1 cellular context compared by ENCODE assay signal in the genomic region with DNA sequence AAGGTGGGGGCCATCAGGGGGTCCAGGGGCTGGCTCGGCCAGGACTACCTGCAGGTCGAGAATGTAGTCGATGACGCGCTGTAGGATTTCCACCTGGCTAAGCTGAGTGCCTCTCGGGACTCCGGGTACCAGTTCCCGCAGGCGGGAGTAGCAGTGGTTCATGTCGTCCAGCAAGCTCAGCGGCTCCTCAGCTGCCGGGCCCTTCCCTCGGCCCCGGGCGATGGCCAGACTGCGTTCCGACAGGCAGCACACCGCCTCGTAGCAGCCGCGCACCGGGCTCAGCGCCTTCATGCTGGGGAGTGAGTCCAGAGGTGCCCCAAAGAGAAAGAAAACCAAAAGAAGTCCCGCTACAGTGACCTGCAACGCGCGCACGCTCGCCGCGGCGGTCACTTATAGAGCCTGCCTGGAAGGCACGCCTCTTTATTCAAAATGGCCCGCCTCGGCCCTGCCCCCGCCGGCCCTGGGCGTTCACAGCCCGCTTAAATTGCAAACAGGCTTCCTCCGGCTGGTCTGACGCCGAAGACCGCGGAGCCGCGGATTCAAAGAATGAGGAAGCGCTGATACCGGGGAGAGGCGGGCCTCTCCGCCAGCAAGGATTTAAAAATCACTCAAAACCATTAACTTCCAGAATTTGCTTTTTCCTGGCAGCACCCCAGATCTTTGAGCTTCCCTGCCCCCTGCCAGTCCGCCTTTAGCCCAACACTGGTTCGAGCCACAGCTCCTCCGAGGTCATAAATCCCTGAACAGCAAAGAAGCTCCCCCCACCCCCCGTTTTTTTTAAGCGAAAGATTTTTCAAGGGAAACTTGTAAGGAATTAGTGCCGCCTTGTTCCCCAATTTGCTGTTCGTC.
TF ChIP-seq lines count a peak whose summit lies in the region.

A gene with protein sequence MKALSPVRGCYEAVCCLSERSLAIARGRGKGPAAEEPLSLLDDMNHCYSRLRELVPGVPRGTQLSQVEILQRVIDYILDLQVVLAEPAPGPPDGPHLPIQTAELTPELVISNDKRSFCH (minus strand): TSS at position 366 of the 849 bp plus-strand sequence. CDS start 75 bp downstream, at position 291.

TF ChIP-seq in HepG2, 621 proteins besides CTCF, POLR2A, EP300 and RAD21 (continued from another document and continues in another):
- TF ChIP-seq, protein P1, sequence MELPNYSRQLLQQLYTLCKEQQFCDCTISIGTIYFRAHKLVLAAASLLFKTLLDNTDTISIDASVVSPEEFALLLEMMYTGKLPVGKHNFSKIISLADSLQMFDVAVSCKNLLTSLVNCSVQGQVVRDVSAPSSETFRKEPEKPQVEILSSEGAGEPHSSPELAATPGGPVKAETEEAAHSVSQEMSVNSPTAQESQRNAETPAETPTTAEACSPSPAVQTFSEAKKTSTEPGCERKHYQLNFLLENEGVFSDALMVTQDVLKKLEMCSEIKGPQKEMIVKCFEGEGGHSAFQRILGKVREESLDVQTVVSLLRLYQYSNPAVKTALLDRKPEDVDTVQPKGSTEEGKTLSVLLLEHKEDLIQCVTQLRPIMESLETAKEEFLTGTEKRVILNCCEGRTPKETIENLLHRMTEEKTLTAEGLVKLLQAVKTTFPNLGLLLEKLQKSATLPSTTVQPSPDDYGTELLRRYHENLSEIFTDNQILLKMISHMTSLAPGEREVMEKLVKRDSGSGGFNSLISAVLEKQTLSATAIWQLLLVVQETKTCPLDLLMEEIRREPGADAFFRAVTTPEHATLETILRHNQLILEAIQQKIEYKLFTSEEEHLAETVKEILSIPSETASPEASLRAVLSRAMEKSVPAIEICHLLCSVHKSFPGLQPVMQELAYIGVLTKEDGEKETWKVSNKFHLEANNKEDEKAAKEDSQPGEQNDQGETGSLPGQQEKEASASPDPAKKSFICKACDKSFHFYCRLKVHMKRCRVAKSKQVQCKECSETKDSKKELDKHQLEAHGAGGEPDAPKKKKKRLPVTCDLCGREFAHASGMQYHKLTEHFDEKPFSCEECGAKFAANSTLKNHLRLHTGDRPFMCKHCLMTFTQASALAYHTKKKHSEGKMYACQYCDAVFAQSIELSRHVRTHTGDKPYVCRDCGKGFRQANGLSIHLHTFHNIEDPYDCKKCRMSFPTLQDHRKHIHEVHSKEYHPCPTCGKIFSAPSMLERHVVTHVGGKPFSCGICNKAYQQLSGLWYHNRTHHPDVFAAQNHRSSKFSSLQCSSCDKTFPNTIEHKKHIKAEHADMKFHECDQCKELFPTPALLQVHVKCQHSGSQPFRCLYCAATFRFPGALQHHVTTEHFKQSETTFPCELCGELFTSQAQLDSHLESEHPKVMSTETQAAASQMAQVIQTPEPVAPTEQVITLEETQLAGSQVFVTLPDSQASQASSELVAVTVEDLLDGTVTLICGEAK (IDR thresholded peaks at IDR 0.05), result no peak
- TF ChIP-seq, protein P1 (CRISPR knock-in tag; IDR thresholded peaks at IDR 0.05), result no peak; the same call in 1 of the 2 replicates
- TF ChIP-seq DR1 (CRISPR knock-in tag; IDR thresholded peaks at IDR 0.05) (peak; percentile 100), SALL1 (CRISPR knock-in tag; IDR thresholded peaks at IDR 0.05) (peak; percentile 70), MED8 (CRISPR knock-in tag; IDR thresholded peaks at IDR 0.05; ENCODE audit: insufficient replicate concordance) (peak; percentile 53), MTF2 (CRISPR knock-in tag; IDR thresholded peaks at IDR 0.05; ENCODE audit: borderline replicate concordance) (no peak), ZBTB7A (CRISPR knock-in tag; IDR thresholded peaks at IDR 0.05) (no peak), FOSL1 (CRISPR knock-in tag; IDR thresholded peaks at IDR 0.05; ENCODE audit: borderline replicate concordance) (no peak), BHLHE40 (IDR thresholded peaks at IDR 0.05; ENCODE audit: low read length) (peak; percentile 56; the same call in 1 of the 2 replicates), ZBTB8A (CRISPR knock-in tag; IDR thresholded peaks at IDR 0.05; ENCODE audit: borderline replicate concordance, low read depth) (no peak), ZNF460 (CRISPR knock-in tag; IDR thresholded peaks at IDR 0.05; ENCODE audit: borderline replicate concordance) (no peak), ZSCAN21 (CRISPR knock-in tag; IDR thresholded peaks at IDR 0.05; ENCODE audit: borderline replicate concordance) (peak; percentile 52), MAF1 (CRISPR knock-in tag; IDR thresholded peaks at IDR 0.05; ENCODE audit: borderline replicate concordance) (no peak), SIX4 (CRISPR knock-in tag; IDR thresholded peaks at IDR 0.05) (no peak), SIX1 (CRISPR knock-in tag; IDR thresholded peaks at IDR 0.05; ENCODE audit: borderline replicate concordance) (peak; percentile 17; the same call in 1 of the 2 replicates), NFE2L1 (CRISPR knock-in tag; IDR thresholded peaks at IDR 0.05; ENCODE audit: borderline replicate concordance) (no peak), ZNF446 (CRISPR knock-in tag; IDR thresholded peaks at IDR 0.05) (no peak; the same call in 1 of the 2 replicates), GABPA (IDR thresholded peaks at IDR 0.05; ENCODE audit: low read depth, low read length) (no peak), GABPA (CRISPR knock-in tag; IDR thresholded peaks at IDR 0.05; ENCODE audit: low read depth) (no peak), ZNF615 (CRISPR knock-in tag; IDR thresholded peaks at IDR 0.05; ENCODE audit: borderline replicate concordance) (0 out of 2 replicates have a peak, but pooled peaks have one; percentile 69), ZNF850 (CRISPR knock-in tag; conservative IDR thresholded peaks at IDR 0.05) (no peak), ATF7-NPFF (CRISPR knock-in tag; IDR thresholded peaks at IDR 0.05; ENCODE audit: low read depth) (peak; percentile 80), PTBP1 (IDR thresholded peaks at IDR 0.05; ENCODE audit: low read depth, low read length, poor library complexity, severe bottlenecking) (no peak), NFRKB (IDR thresholded peaks at IDR 0.05) (no peak), YEATS4 (CRISPR knock-in tag; IDR thresholded peaks at IDR 0.05; ENCODE audit: borderline replicate concordance) (peak; percentile 67), SMAD9 (CRISPR knock-in tag; IDR thresholded peaks at IDR 0.05) (no peak), IKZF4 (CRISPR knock-in tag; IDR thresholded peaks at IDR 0.05; ENCODE audit: borderline replicate concordance, low read depth, not compliant biosample characterization) (peak; percentile 39), TGIF2 (CRISPR knock-in tag; IDR thresholded peaks at IDR 0.05) (peak; percentile 63; the same call in 1 of the 2 replicates), ZNF484 (CRISPR knock-in tag; IDR thresholded peaks at IDR 0.05; ENCODE audit: borderline replicate concordance, low read depth) (no peak), ZNF619 (CRISPR knock-in tag; IDR thresholded peaks at IDR 0.05) (no peak), ARHGAP35 (CRISPR knock-in tag; IDR thresholded peaks at IDR 0.05; ENCODE audit: borderline replicate concordance) (peak; percentile 41; the same call in 1 of the 2 replicates), SUZ12 (IDR thresholded peaks at IDR 0.05; ENCODE audit: low read depth, low read length) (no peak), ZNF124 (CRISPR knock-in tag; IDR thresholded peaks at IDR 0.05) (no peak), CBFB (CRISPR knock-in tag; IDR thresholded peaks at IDR 0.05) (0 out of 2 replicates have a peak, but pooled peaks have one; percentile 65), ELF1 (CRISPR knock-in tag; IDR thresholded peaks at IDR 0.05) (peak; percentile 89), ZNF607 (CRISPR knock-in tag; IDR thresholded peaks at IDR 0.05; ENCODE audit: borderline replicate concordance) (no peak), TP53 (CRISPR knock-in tag; conservative IDR thresholded peaks at IDR 0.05) (peak; percentile 86; the same call in 1 of the 2 replicates)
- TF ChIP-seq, protein P2, sequence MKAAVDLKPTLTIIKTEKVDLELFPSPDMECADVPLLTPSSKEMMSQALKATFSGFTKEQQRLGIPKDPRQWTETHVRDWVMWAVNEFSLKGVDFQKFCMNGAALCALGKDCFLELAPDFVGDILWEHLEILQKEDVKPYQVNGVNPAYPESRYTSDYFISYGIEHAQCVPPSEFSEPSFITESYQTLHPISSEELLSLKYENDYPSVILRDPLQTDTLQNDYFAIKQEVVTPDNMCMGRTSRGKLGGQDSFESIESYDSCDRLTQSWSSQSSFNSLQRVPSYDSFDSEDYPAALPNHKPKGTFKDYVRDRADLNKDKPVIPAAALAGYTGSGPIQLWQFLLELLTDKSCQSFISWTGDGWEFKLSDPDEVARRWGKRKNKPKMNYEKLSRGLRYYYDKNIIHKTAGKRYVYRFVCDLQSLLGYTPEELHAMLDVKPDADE (CRISPR knock-in tag; IDR thresholded peaks at IDR 0.05), result no peak
- TF ChIP-seq, protein P3, sequence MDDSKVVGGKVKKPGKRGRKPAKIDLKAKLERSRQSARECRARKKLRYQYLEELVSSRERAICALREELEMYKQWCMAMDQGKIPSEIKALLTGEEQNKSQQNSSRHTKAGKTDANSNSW (CRISPR knock-in tag; IDR thresholded peaks at IDR 0.05; ENCODE audit: borderline replicate concordance), result no peak
- TF ChIP-seq, protein P4, sequence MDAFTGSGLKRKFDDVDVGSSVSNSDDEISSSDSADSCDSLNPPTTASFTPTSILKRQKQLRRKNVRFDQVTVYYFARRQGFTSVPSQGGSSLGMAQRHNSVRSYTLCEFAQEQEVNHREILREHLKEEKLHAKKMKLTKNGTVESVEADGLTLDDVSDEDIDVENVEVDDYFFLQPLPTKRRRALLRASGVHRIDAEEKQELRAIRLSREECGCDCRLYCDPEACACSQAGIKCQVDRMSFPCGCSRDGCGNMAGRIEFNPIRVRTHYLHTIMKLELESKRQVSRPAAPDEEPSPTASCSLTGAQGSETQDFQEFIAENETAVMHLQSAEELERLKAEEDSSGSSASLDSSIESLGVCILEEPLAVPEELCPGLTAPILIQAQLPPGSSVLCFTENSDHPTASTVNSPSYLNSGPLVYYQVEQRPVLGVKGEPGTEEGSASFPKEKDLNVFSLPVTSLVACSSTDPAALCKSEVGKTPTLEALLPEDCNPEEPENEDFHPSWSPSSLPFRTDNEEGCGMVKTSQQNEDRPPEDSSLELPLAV (CRISPR knock-in tag; conservative IDR thresholded peaks at IDR 0.05; ENCODE audit: low read depth), result no peak
- TF ChIP-seq, protein P5, sequence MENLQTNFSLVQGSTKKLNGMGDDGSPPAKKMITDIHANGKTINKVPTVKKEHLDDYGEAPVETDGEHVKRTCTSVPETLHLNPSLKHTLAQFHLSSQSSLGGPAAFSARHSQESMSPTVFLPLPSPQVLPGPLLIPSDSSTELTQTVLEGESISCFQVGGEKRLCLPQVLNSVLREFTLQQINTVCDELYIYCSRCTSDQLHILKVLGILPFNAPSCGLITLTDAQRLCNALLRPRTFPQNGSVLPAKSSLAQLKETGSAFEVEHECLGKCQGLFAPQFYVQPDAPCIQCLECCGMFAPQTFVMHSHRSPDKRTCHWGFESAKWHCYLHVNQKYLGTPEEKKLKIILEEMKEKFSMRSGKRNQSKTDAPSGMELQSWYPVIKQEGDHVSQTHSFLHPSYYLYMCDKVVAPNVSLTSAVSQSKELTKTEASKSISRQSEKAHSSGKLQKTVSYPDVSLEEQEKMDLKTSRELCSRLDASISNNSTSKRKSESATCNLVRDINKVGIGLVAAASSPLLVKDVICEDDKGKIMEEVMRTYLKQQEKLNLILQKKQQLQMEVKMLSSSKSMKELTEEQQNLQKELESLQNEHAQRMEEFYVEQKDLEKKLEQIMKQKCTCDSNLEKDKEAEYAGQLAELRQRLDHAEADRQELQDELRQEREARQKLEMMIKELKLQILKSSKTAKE (CRISPR knock-in tag; IDR thresholded peaks at IDR 0.05; ENCODE audit: borderline replicate concordance), result no peak
- TF ChIP-seq, protein P6, sequence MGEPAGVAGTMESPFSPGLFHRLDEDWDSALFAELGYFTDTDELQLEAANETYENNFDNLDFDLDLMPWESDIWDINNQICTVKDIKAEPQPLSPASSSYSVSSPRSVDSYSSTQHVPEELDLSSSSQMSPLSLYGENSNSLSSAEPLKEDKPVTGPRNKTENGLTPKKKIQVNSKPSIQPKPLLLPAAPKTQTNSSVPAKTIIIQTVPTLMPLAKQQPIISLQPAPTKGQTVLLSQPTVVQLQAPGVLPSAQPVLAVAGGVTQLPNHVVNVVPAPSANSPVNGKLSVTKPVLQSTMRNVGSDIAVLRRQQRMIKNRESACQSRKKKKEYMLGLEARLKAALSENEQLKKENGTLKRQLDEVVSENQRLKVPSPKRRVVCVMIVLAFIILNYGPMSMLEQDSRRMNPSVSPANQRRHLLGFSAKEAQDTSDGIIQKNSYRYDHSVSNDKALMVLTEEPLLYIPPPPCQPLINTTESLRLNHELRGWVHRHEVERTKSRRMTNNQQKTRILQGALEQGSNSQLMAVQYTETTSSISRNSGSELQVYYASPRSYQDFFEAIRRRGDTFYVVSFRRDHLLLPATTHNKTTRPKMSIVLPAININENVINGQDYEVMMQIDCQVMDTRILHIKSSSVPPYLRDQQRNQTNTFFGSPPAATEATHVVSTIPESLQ (CRISPR knock-in tag; conservative IDR thresholded peaks at IDR 0.05), result no peak
- TF ChIP-seq, protein P7, sequence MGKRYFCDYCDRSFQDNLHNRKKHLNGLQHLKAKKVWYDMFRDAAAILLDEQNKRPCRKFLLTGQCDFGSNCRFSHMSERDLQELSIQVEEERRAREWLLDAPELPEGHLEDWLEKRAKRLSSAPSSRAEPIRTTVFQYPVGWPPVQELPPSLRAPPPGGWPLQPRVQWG (CRISPR knock-in tag; IDR thresholded peaks at IDR 0.05; ENCODE audit: borderline replicate concordance, low read depth), result no peak
